ENCODE assay signal across 29 cellular contexts in the genomic region with DNA sequence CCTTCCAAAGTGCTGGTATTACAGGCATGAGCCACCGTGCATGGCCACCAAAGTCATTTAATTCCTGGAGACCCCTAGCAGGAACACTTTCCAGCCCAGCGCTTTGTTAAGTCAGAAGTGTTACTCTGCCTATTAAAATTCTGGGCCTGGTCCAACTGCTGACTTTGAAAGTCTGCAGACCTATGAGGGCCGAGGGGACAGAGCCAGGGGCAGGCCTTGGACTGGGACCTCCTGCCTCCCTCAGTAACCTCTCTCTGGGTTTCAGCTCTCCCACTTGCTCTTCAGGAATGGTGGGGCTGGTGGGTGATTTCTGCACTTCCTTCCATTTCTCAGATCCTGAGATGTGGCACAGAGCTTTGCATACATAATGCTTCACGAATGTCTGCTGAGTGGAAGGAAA. TPM values are rescaled to one million over a fixed set of nuclear protein-coding genes. Genes with fewer than 3 reads are reported as not detected.
DNase-seq lines count a peak whose midpoint lies in the region; ATAC-seq and TF ChIP-seq lines count a peak whose summit lies in the region.
"Had no signal": no experiment of that assay in that cellular context is flagged by ENCODE, and none has a peak within 500 bp of the region (broad histone marks: within the 10 kb centered on the region; RNA-seq: fewer than 3 reads in every experiment).

No MANE protein-coding gene starts in this region.

- no peak overlapping the region for H3K4me3 Mint-ChIP-seq in osteocyte (ENCODE audit: unreplicated experiment)
- H3K4me3 Mint-ChIP-seq: CD14-positive monocyte; CD4-positive, alpha-beta memory T cell; CD4-positive, CD25-positive, alpha-beta regulatory T cell; CD8-positive, alpha-beta memory T cell had no signal

- no peaks in the 10 kb centered on the region for H3K4me1 ChIP-seq in left ventricle myocardium inferior
- H3K4me1 ChIP-seq in esophagus muscularis mucosa = no peaks in the 10 kb centered on the region
- H3K4me1 ChIP-seq: BE2C, BLaER1 had no signal

- H3K4me3 ChIP-seq in left ventricle myocardium inferior (no peak overlapping the region), esophagus muscularis mucosa (no peak overlapping the region)
- H3K4me3 ChIP-seq: BLaER1, GM12878 had no signal

- H3K27ac Mint-ChIP-seq in osteocyte (ENCODE audit: unreplicated experiment) = no peak overlapping the region
- H3K27ac Mint-ChIP-seq: CD14-positive monocyte; CD4-positive, alpha-beta memory T cell; CD4-positive, CD25-positive, alpha-beta regulatory T cell; CD8-positive, alpha-beta memory T cell had no signal

- WGBS in esophagus muscularis mucosa = 76% methylated on average over 2 of the region's 4 CpGs

- ATAC-seq in left ventricle myocardium superior = peak; percentile 13
- ATAC-seq: GM12878 had no signal

- peak; percentile 24 for DNase-seq in activated CD8-positive, alpha-beta memory T cell treated with anti-CD3 and anti-CD28 coated beads for 24 hours
- no peak for DNase-seq in activated CD8-positive, alpha-beta memory T cell treated with anti-CD3 and anti-CD28 coated beads, Interleukin-2, amount 50 U/mL, for 48 hours
- no peak for DNase-seq in left ventricle myocardium superior
- DNase-seq in left ventricle myocardium inferior = no peak
- peak; percentile 87 for DNase-seq in esophagus muscularis mucosa (ENCODE audit: extremely low spot score)
- DNase-seq in osteocyte (ENCODE audit: extremely low spot score, unreplicated experiment) = peak; percentile 70
- no peak for DNase-seq in activated gamma-delta T cell (lab: John Stamatoyannopoulos, UW)
- DNase-seq in SHP77 treated with DMSO at 0.1 percent for 48 hours (lab: John Stamatoyannopoulos, UW) = no peak
- DNase-seq: 8988T; ACHN; BE2C; C1 segment of cervical spinal cord; CD4-positive, alpha-beta memory T cell; CD4-positive, CD25-positive, alpha-beta regulatory T cell; CD8-positive, alpha-beta memory T cell; COR-L47; DMS 273 treated with DMSO at 0.1 percent for 48 hours; DMS153; DMS53; DMS79; DND-41; EL; GDM1 had no signal

- TF ChIP-seq EP300 in esophagus muscularis mucosa (IDR thresholded peaks at IDR 0.05) = no peak

- intact Hi-C loops in left ventricle myocardium superior (cut with micrococcal nuclease) (no loop called here), left ventricle myocardium inferior (cut with micrococcal nuclease) (no loop called here), esophagus muscularis mucosa (cut with DNase I) (no loop called here)

- H3K9me3 Mint-ChIP-seq in osteocyte (ENCODE audit: unreplicated experiment) = no peaks in the 10 kb centered on the region
- H3K9me3 Mint-ChIP-seq: CD4-positive, alpha-beta memory T cell; CD8-positive, alpha-beta memory T cell had no signal

- no peak for TF ChIP-seq POLR2A in esophagus muscularis mucosa (IDR thresholded peaks at IDR 0.05; ENCODE audit: low read depth)

- TF ChIP-seq CTCF in left ventricle myocardium inferior (IDR thresholded peaks at IDR 0.05; ENCODE audit: borderline replicate concordance) (no peak), esophagus muscularis mucosa (IDR thresholded peaks at IDR 0.05) (no peak), osteocyte (IDR thresholded peaks at IDR 0.05) (no peak)

- H3K36me3 ChIP-seq in left ventricle myocardium inferior (no peaks in the 10 kb centered on the region), esophagus muscularis mucosa (no peaks in the 10 kb centered on the region)
- H3K36me3 ChIP-seq: BE2C, BLaER1 had no signal

- no peaks in the 10 kb centered on the region for H3K27me3 ChIP-seq in left ventricle myocardium inferior (ENCODE audit: low read depth)
- no peaks in the 10 kb centered on the region for H3K27me3 ChIP-seq in esophagus muscularis mucosa
- H3K27me3 ChIP-seq: BE2C, BLaER1 had no signal

- no peaks in the 10 kb centered on the region for H3K27me3 Mint-ChIP-seq in osteocyte (ENCODE audit: unreplicated experiment)
- H3K27me3 Mint-ChIP-seq: CD4-positive, alpha-beta memory T cell; CD4-positive, CD25-positive, alpha-beta regulatory T cell had no signal

- H3K4me1 Mint-ChIP-seq in osteocyte (ENCODE audit: unreplicated experiment) = no peaks in the 10 kb centered on the region
- H3K4me1 Mint-ChIP-seq: CD14-positive monocyte; CD4-positive, alpha-beta memory T cell; CD4-positive, CD25-positive, alpha-beta regulatory T cell; CD8-positive, alpha-beta memory T cell had no signal

- H3K27ac ChIP-seq in left ventricle myocardium inferior (replicated peaks) = no peak overlapping the region
- no peak overlapping the region for H3K27ac ChIP-seq in esophagus muscularis mucosa (replicated peaks in 1 of 4)
- H3K27ac ChIP-seq: BLaER1 had no signal

- H3K9me3 ChIP-seq in left ventricle myocardium inferior (replicated peaks) (no peaks in the 10 kb centered on the region), esophagus muscularis mucosa (no peaks in the 10 kb centered on the region)
- H3K9me3 ChIP-seq: BE2C, BLaER1 had no signal

- H3K36me3 Mint-ChIP-seq in osteocyte (ENCODE audit: unreplicated experiment) = no peaks in the 10 kb centered on the region
- H3K36me3 Mint-ChIP-seq: CD14-positive monocyte; CD4-positive, alpha-beta memory T cell; CD4-positive, CD25-positive, alpha-beta regulatory T cell; CD8-positive, alpha-beta memory T cell had no signal

RNA-seq across cellular contexts. Expression of a gene that starts 9.7 kb away (rescaled TPM):
- not detected for total RNA-seq in left ventricle myocardium superior
- total RNA-seq in left ventricle myocardium inferior = not detected
- not detected for total RNA-seq in esophagus muscularis mucosa
- total RNA-seq in osteocyte = not detected in 2 replicates
- total RNA-seq: A673; CD4-positive, alpha-beta memory T cell; CD4-positive, CD25-positive, alpha-beta regulatory T cell; CD8-positive, alpha-beta memory T cell; Daoy; G401; GM12878 had no signal

RNA-seq across cellular contexts. Expression of a gene that starts 28.8 kb away (rescaled TPM):
- not detected for total RNA-seq in left ventricle myocardium superior
- total RNA-seq in left ventricle myocardium inferior = 0.08 TPM
- under 1 TPM in 2 of 4 donors, not detected in 2; 0.17 to 0.34 TPM for total RNA-seq in esophagus muscularis mucosa
- not detected in 2 replicates for total RNA-seq in osteocyte
- total RNA-seq: A673; CD4-positive, CD25-positive, alpha-beta regulatory T cell; G401 had no signal

RNA-seq across cellular contexts. Expression of a gene that starts 50.2 kb away (rescaled TPM):
- total RNA-seq in left ventricle myocardium superior = 5.3 TPM
- total RNA-seq in left ventricle myocardium inferior = 6.6 TPM
- 10 to 100 TPM; 14.1 to 22.7 (median 20.7) TPM for total RNA-seq in esophagus muscularis mucosa
- total RNA-seq in osteocyte = 14.6 and 15.6 TPM in 2 replicates

Comparison
In these comparisons a context has a peak if more than half of its experiments do, and no peak if none do; other contexts are left out.
1. DNase-seq: peak in activated CD8-positive, alpha-beta memory T cell treated with anti-CD3 and anti-CD28 coated beads for 24 hours (single experiment), esophagus muscularis mucosa (single experiment) and osteocyte (single experiment); none in activated CD8-positive, alpha-beta memory T cell treated with anti-CD3 and anti-CD28 coated beads, Interleukin-2, amount 50 U/mL, for 48 hours (single experiment), left ventricle myocardium superior (single experiment), left ventricle myocardium inferior (single experiment), activated gamma-delta T cell (single experiment) and SHP77 treated with DMSO at 0.1 percent for 48 hours (single experiment).